2 cellular contexts compared by ENCODE assay signal in the genomic region with DNA sequence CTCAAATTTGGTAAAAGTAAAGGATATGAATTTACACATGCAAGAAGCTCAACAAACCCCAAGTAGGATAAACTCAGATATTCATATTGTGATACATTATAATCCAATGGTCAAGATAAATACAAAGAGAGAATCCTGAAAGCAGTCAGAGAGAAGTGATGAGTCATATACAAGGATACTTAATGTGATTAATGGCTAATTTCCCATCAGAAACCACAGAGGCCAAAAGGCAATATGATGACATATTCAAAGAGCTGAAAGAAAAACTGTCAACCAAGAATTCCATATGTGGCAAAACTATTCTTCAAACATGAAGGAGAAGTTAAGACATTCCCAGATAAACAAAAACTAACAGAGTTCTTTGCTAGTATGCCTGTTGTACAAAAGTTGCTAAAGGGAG.
TF ChIP-seq lines count a peak whose summit lies in the region.

No MANE protein-coding gene starts in this region.

TF ChIP-seq in HepG2, 621 proteins besides CTCF, POLR2A, EP300 and RAD21:
- TF ChIP-seq, protein P1, sequence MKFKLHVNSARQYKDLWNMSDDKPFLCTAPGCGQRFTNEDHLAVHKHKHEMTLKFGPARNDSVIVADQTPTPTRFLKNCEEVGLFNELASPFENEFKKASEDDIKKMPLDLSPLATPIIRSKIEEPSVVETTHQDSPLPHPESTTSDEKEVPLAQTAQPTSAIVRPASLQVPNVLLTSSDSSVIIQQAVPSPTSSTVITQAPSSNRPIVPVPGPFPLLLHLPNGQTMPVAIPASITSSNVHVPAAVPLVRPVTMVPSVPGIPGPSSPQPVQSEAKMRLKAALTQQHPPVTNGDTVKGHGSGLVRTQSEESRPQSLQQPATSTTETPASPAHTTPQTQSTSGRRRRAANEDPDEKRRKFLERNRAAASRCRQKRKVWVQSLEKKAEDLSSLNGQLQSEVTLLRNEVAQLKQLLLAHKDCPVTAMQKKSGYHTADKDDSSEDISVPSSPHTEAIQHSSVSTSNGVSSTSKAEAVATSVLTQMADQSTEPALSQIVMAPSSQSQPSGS (CRISPR knock-in tag; IDR thresholded peaks at IDR 0.05) = no peak
- no peak for TF ChIP-seq ZNF782 (CRISPR knock-in tag; IDR thresholded peaks at IDR 0.05; ENCODE audit: borderline replicate concordance)
- TF ChIP-seq KDM4B (CRISPR knock-in tag; IDR thresholded peaks at IDR 0.05) = no peak
- no peak for TF ChIP-seq SMC3 (IDR thresholded peaks at IDR 0.05; ENCODE audit: low read length)
- peak in 1 of 2 experiments; percentile 18; a peak in 1 of 4 replicates for TF ChIP-seq MAFK (conservative IDR thresholded peaks at IDR 0.05 in 1 of 2, IDR thresholded peaks at IDR 0.05 in 1 of 2; ENCODE audit: low read length in 2 of 2)
- TF ChIP-seq, protein P2, sequence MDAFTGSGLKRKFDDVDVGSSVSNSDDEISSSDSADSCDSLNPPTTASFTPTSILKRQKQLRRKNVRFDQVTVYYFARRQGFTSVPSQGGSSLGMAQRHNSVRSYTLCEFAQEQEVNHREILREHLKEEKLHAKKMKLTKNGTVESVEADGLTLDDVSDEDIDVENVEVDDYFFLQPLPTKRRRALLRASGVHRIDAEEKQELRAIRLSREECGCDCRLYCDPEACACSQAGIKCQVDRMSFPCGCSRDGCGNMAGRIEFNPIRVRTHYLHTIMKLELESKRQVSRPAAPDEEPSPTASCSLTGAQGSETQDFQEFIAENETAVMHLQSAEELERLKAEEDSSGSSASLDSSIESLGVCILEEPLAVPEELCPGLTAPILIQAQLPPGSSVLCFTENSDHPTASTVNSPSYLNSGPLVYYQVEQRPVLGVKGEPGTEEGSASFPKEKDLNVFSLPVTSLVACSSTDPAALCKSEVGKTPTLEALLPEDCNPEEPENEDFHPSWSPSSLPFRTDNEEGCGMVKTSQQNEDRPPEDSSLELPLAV (CRISPR knock-in tag; conservative IDR thresholded peaks at IDR 0.05; ENCODE audit: low read depth) = no peak
- no peak for TF ChIP-seq ZBTB38 (CRISPR knock-in tag; IDR thresholded peaks at IDR 0.05)
- 0 out of 2 replicates have a peak, but pooled peaks have one; percentile 6 for TF ChIP-seq CREB1 (IDR thresholded peaks at IDR 0.05)
- TF ChIP-seq CREB1 (CRISPR knock-in tag; IDR thresholded peaks at IDR 0.05) = no peak
- no peak for TF ChIP-seq THAP11 (CRISPR knock-in tag; IDR thresholded peaks at IDR 0.05)
- TF ChIP-seq, protein P3, sequence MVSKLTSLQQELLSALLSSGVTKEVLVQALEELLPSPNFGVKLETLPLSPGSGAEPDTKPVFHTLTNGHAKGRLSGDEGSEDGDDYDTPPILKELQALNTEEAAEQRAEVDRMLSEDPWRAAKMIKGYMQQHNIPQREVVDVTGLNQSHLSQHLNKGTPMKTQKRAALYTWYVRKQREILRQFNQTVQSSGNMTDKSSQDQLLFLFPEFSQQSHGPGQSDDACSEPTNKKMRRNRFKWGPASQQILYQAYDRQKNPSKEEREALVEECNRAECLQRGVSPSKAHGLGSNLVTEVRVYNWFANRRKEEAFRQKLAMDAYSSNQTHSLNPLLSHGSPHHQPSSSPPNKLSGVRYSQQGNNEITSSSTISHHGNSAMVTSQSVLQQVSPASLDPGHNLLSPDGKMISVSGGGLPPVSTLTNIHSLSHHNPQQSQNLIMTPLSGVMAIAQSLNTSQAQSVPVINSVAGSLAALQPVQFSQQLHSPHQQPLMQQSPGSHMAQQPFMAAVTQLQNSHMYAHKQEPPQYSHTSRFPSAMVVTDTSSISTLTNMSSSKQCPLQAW (CRISPR knock-in tag; IDR thresholded peaks at IDR 0.05) = no peak

TF ChIP-seq in SK-N-SH, 30 proteins besides CTCF, POLR2A, EP300 and RAD21:
- no peak for TF ChIP-seq TAF1 (IDR thresholded peaks at IDR 0.05; ENCODE audit: borderline replicate concordance, low read depth, low read length)
- no peak for TF ChIP-seq CHD2 (IDR thresholded peaks at IDR 0.05; ENCODE audit: low read length, partially characterized antibody)
- TF ChIP-seq, protein P4, sequence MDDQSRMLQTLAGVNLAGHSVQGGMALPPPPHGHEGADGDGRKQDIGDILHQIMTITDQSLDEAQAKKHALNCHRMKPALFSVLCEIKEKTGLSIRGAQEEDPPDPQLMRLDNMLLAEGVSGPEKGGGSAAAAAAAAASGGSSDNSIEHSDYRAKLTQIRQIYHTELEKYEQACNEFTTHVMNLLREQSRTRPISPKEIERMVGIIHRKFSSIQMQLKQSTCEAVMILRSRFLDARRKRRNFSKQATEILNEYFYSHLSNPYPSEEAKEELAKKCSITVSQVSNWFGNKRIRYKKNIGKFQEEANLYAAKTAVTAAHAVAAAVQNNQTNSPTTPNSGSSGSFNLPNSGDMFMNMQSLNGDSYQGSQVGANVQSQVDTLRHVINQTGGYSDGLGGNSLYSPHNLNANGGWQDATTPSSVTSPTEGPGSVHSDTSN (IDR thresholded peaks at IDR 0.05) = peak; percentile 56; the same call in 1 of the 2 replicates
- TF ChIP-seq GABPA (IDR thresholded peaks at IDR 0.05; ENCODE audit: low read depth) = no peak
- TF ChIP-seq TCF12 (IDR thresholded peaks at IDR 0.05) = peak; percentile 37; the same call in 1 of the 2 replicates
- TF ChIP-seq GATA2 (CRISPR knock-in tag; IDR thresholded peaks at IDR 0.05) = no peak
- 0 out of 2 replicates have a peak, but pooled peaks have one; percentile 19 for TF ChIP-seq FOSL2 (IDR thresholded peaks at IDR 0.05; ENCODE audit: borderline replicate concordance, low read depth)
- TF ChIP-seq EZH2phosphoT487 (IDR thresholded peaks at IDR 0.05; ENCODE audit: borderline replicate concordance, low read depth) = no peak
- peak; percentile 35 for TF ChIP-seq JUND (IDR thresholded peaks at IDR 0.05)
